Comparison of ENCODE assay signal across 8 cellular contexts in genomic region chr15:41559489-41560177, GRCh38. TPM values are rescaled to one million over a fixed set of nuclear protein-coding genes. Genes with fewer than 3 reads are reported as not detected.
DNase-seq lines count a peak whose midpoint lies in the region; TF ChIP-seq lines count a peak whose summit lies in the region.

No MANE protein-coding gene starts in this region.

- H3K27me3 ChIP-seq in esophagus (ENCODE audit: control insufficient read depth in 1 of 2, insufficient read depth in 2 of 2, low read length in 2 of 2) (no peaks in the 10 kb centered on the region), neural progenitor cell (no peaks in the 10 kb centered on the region)

- peaks cover 59% of the 10 kb centered on the region for H3F3A ChIP-seq in neural progenitor cell (ENCODE audit: low read depth)

- H3K36me3 ChIP-seq in SK-N-MC (ENCODE audit: insufficient read depth, low read length) = no peaks in the 10 kb centered on the region; the same call in 1 of the 2 replicates
- peaks cover 0 to 7% of the 10 kb centered on the region in 2 donors for H3K36me3 ChIP-seq in esophagus (ENCODE audit: control insufficient read depth in 2 of 2, insufficient read depth in 2 of 2, low read length in 1 of 2)
- H3K36me3 ChIP-seq in neural progenitor cell = no peaks in the 10 kb centered on the region

- H3K4me2 ChIP-seq in neural progenitor cell = peak overlapping the region; percentile 99

- H3K9ac ChIP-seq in SK-N-MC (ENCODE audit: insufficient read length) (peak overlapping the region; percentile 74), neural progenitor cell (peak overlapping the region; percentile 46)

- 6 to 8% methylated on average over 25 to 32 of the region's 32 CpGs for WGBS in esophagus, 2 donors

- H3K79me2 ChIP-seq in neural progenitor cell (ENCODE audit: low read depth) = peaks cover 36% of the 10 kb centered on the region

- peak overlapping the region; percentile 86 for H3K4me3 Mint-ChIP-seq in neural progenitor cell

- H3K27ac ChIP-seq in SK-N-MC (no peak overlapping the region), esophagus (ENCODE audit: low read depth in 2 of 2, low read length in 1 of 2) (peak overlapping the region; percentile 62 to 79), neural progenitor cell (no peak overlapping the region)

- H3K27me3 Mint-ChIP-seq in neural progenitor cell (ENCODE audit: insufficient read depth, low read depth) = peaks cover 8% of the 10 kb centered on the region

- H2AFZ ChIP-seq in neural progenitor cell (replicated peaks) = no peak overlapping the region

- no peak for TF ChIP-seq CTCF in neural progenitor cell (IDR thresholded peaks at IDR 0.05)

- no peak overlapping the region for H3K27ac Mint-ChIP-seq in neural progenitor cell

- peaks cover 6% of the 10 kb centered on the region for H4K20me1 ChIP-seq in neural progenitor cell (ENCODE audit: low read depth)

- H3K36me3 Mint-ChIP-seq in neural progenitor cell = peaks cover 2% of the 10 kb centered on the region

- H3K9me3 ChIP-seq in SK-N-MC (ENCODE audit: low read depth, low read length) (no peaks in the 10 kb centered on the region), esophagus (ENCODE audit: control insufficient read depth in 2 of 2, insufficient read depth in 1 of 2, low read depth in 1 of 2, low read length in 1 of 2) (no peaks in the 10 kb centered on the region), neural progenitor cell (ENCODE audit: low read depth) (no peaks in the 10 kb centered on the region)

- H3K4me3 ChIP-seq in SK-N-MC = peak overlapping the region; percentile 76
- peak overlapping the region; percentile 65 to 78 for H3K4me3 ChIP-seq in esophagus (ENCODE audit: low read depth in 1 of 2, low read length in 2 of 2)
- peak overlapping the region; percentile 81 for H3K4me3 ChIP-seq in neural progenitor cell

- DNase-seq in NCI-H1694 treated with DMSO at 0.1 percent for 48 hours (lab: John Stamatoyannopoulos, UW) = peak; percentile 14
- no peak for DNase-seq in NCI-H1694 (lab: John Stamatoyannopoulos, UW)
- DNase-seq in SK-N-MC (ENCODE audit: low read depth, low spot score) = no peak
- peak; percentile 68 for DNase-seq in neural progenitor cell (ENCODE audit: low spot score)
- no peak for DNase-seq in hepatic stellate cell (ENCODE audit: low spot score)
- DNase-seq in ureter (ENCODE audit: low spot score) = no peak
- DNase-seq in T1000 (lab: John Stamatoyannopoulos, UW) = no peak

- peaks cover 61% of the 10 kb centered on the region for H3K4me1 Mint-ChIP-seq in neural progenitor cell

- H3K4me1 ChIP-seq in esophagus (ENCODE audit: control insufficient read depth in 2 of 2, insufficient read depth in 2 of 2, low read length in 1 of 2) (peaks cover 3 to 23% of the 10 kb centered on the region in 2 donors), neural progenitor cell (peaks cover 51% of the 10 kb centered on the region)

- no peaks in the 10 kb centered on the region for H3K9me3 Mint-ChIP-seq in neural progenitor cell

RNA-seq across cellular contexts. Expression of gene TYRO3, which starts 0.6 kb away (rescaled TPM):
- polyA plus RNA-seq in esophagus = 10 to 100 TPM; 23.2 to 24.2 TPM
- total RNA-seq in neural progenitor cell (ENCODE audit: low replicate concordance) = 59.1 and 116 TPM in 2 replicates
- 9.6 TPM for total RNA-seq in ureter

RNA-seq across cellular contexts. Expression of gene RPAP1, which starts 15.6 kb away (rescaled TPM):
- 10 to 100 TPM in 1 of 2 donors, 1 to 10 TPM in 1; 9.2 to 13.0 TPM for polyA plus RNA-seq in esophagus
- total RNA-seq in neural progenitor cell (ENCODE audit: low replicate concordance) = 20.3 and 36.8 TPM in 2 replicates
- total RNA-seq in ureter = 34.5 TPM

RNA-seq across cellular contexts. Expression of gene LTK, which starts 46.0 kb away (rescaled TPM):
- under 1 TPM; 0.26 to 0.31 TPM for polyA plus RNA-seq in esophagus
- total RNA-seq in neural progenitor cell (ENCODE audit: low replicate concordance) (0.12 TPM in 1 of 2 replicates, not detected in the other), ureter (0.73 TPM)

Comparison
In these comparisons a context has a peak if more than half of its experiments do, and no peak if none do; other contexts are left out.
1. DNase-seq: peak in NCI-H1694 treated with DMSO at 0.1 percent for 48 hours (single experiment) and neural progenitor cell (single experiment); none in NCI-H1694 (single experiment), SK-N-MC (single experiment), hepatic stellate cell (single experiment), ureter (single experiment) and T1000 (single experiment).
2. H3K27ac ChIP-seq: peak in esophagus (2 of 2); none in SK-N-MC (single experiment) and neural progenitor cell (single experiment).
3. Peak in every context shown above with its lines, with median percentiles within 50 percentile points of each other: H3K4me3 ChIP-seq.